Comparison of ENCODE assay signal across 21 cellular contexts in the genomic region with DNA sequence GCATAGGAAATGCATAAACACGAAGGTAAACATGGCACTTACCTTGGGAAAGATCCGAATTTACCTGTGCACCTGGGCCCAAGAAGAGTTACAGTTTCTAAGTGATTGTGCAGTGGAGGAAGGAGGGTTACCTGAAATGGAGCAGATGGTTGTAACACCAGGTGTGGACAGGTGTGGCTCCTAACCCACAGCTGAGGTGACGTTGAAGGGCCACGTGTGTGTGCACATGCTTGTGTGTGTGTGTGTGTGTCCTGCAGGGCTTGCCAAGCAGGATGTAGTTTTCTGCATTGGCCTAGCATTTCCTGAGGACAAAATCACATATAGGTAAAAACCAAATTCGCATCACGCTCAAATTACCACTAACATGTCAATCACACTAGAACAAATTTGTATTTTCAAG.
A peak's percentile ranks its signal among the peaks of the same experiment; 100 is the strongest.
DNase-seq lines count a peak whose midpoint lies in the region; ATAC-seq, FAIRE-seq and TF ChIP-seq lines count a peak whose summit lies in the region.
"Had no signal": no experiment of that assay in that cellular context is flagged by ENCODE, and none has a peak within 500 bp of the region (broad histone marks: within the 10 kb centered on the region; RNA-seq: fewer than 3 reads in every experiment).

No MANE protein-coding gene starts in this region.

- DNase-seq in NCI-H2171 treated with DMSO at 0.1 percent for 48 hours (lab: John Stamatoyannopoulos, UW) (peak; percentile 57), NCI-H2171 (lab: John Stamatoyannopoulos, UW) (no peak), NCI-H2029 treated with DMSO at 0.1 percent for 48 hours (lab: John Stamatoyannopoulos, UW) (peak; percentile 1), glutamatergic neuron (no peak), urothelium cell line (ENCODE audit: low spot score) (no peak), COR-L47 (lab: John Stamatoyannopoulos, UW) (no peak)
- DNase-seq: 8988T, DMS153, DND-41, Kasumi-1, NCI-H1092 treated with DMSO at 0.1 percent for 48 hours, NCI-H1436, NCI-H1930, NCI-H345, NCI-H510A treated with DMSO at 0.1 percent for 48 hours, NCI-H82, SHP77 treated with DMSO at 0.1 percent for 48 hours had no signal

- FAIRE-seq in urothelium cell line (lab: Jason Lieb, UNC): peak; percentile 81
- FAIRE-seq: GM12892, K562 had no signal

- peaks cover 8% of the 10 kb centered on the region for H3K27me3 Mint-ChIP-seq in glutamatergic neuron (ENCODE audit: unreplicated experiment)

- no peak for ATAC-seq in GM19324 (IDR thresholded peaks at IDR 0.05; ENCODE audit: low FRiP score, unreplicated experiment)
- ATAC-seq: HCT116, K562 had no signal

- peak overlapping the region; percentile 33 for H3K27ac Mint-ChIP-seq in glutamatergic neuron (ENCODE audit: unreplicated experiment)

- H3K4me3 Mint-ChIP-seq in glutamatergic neuron (ENCODE audit: unreplicated experiment): no peak overlapping the region

- peaks cover 19% of the 10 kb centered on the region for H3K9me3 Mint-ChIP-seq in glutamatergic neuron (ENCODE audit: unreplicated experiment)

- no peak for TF ChIP-seq CTCF in glutamatergic neuron (IDR thresholded peaks at IDR 0.05; ENCODE audit: partially characterized antibody, unreplicated experiment)

- peaks cover 40% of the 10 kb centered on the region for H3K4me1 Mint-ChIP-seq in glutamatergic neuron (ENCODE audit: low read depth, unreplicated experiment)

- no peaks in the 10 kb centered on the region for H3K36me3 Mint-ChIP-seq in glutamatergic neuron (ENCODE audit: unreplicated experiment)

Comparison
In these comparisons a context has a peak if more than half of its experiments do, and no peak if none do; other contexts are left out.
1. DNase-seq: peak in NCI-H2171 treated with DMSO at 0.1 percent for 48 hours (single experiment) and NCI-H2029 treated with DMSO at 0.1 percent for 48 hours (single experiment); none in NCI-H2171 (single experiment), glutamatergic neuron (single experiment), urothelium cell line (single experiment) and COR-L47 (single experiment).